ENCODE assay signal across 8 cellular contexts in genomic region chr19:13731147-13731964, GRCh38. TPM values are rescaled to one million over a fixed set of nuclear protein-coding genes. Genes with fewer than 3 reads are reported as not detected.
DNase-seq lines count a peak whose midpoint lies in the region; ATAC-seq and TF ChIP-seq lines count a peak whose summit lies in the region.

No MANE protein-coding gene starts in this region.

- H3K9me3 ChIP-seq in PC-3 (ENCODE audit: low read length) (no peaks in the 10 kb centered on the region), esophagus (ENCODE audit: control insufficient read depth in 2 of 2, insufficient read depth in 1 of 2, low read depth in 1 of 2, low read length in 1 of 2) (no peaks in the 10 kb centered on the region), mucosa of rectum (ENCODE audit: control insufficient read depth in 2 of 2, low read length in 2 of 2) (no peaks in the 10 kb centered on the region)

- peaks cover 7% of the 10 kb centered on the region for H3K79me2 ChIP-seq in PC-3 (ENCODE audit: low read length)

- no peak for TF ChIP-seq CTCF in PC-3 (conservative IDR thresholded peaks at IDR 0.05; ENCODE audit: low read depth, low read length)

- BruUV-seq in PC-3 (replicated peaks; lab: Mats Ljungman, UMichigan): TSS peak; percentile 97

- peaks cover 7% of the 10 kb centered on the region for H3F3A ChIP-seq in PC-3 (ENCODE audit: low read length, unreplicated experiment)

- H3K4me3 ChIP-seq in Jurkat, Clone E6-1 (ENCODE audit: low read length): peak overlapping the region; percentile 88
- peak overlapping the region; percentile 74 for H3K4me3 ChIP-seq in PC-3 (ENCODE audit: low read length)
- peak overlapping the region; percentile 54 to 57 for H3K4me3 ChIP-seq in esophagus (ENCODE audit: low read depth in 1 of 2, low read length in 2 of 2)
- peak overlapping the region; percentile 86 to 93 for H3K4me3 ChIP-seq in mucosa of rectum (ENCODE audit: low read length in 2 of 2)

- H3K4me1 ChIP-seq in PC-3 (ENCODE audit: insufficient read depth, low read length) (peaks cover 24% of the 10 kb centered on the region), esophagus (ENCODE audit: control insufficient read depth in 2 of 2, insufficient read depth in 2 of 2, low read length in 1 of 2) (peaks cover 0 to 3% of the 10 kb centered on the region in 2 donors), mucosa of rectum (ENCODE audit: control insufficient read depth in 2 of 2, insufficient read depth in 2 of 2, low read length in 2 of 2) (peaks cover 5 to 9% of the 10 kb centered on the region in 2 donors)

- H4K20me1 ChIP-seq in PC-3 (ENCODE audit: low read length): no peaks in the 10 kb centered on the region

- H3K9ac ChIP-seq in PC-3 (ENCODE audit: low read length) (peak overlapping the region; percentile 85), mucosa of rectum (ENCODE audit: low read depth in 1 of 2, low read length in 2 of 2) (peak overlapping the region; percentile 93 to 97)

- H3K27me3 Mint-ChIP-seq in activated T-cell treated with anti-CD3 and anti-CD28 coated beads, Interleukin-2, amount 50 U/mL, for 4 hours (ENCODE audit: low read depth): no peaks in the 10 kb centered on the region

- H2AFZ ChIP-seq in PC-3 (ENCODE audit: low read length): peak overlapping the region; percentile 84

- H3K27me3 ChIP-seq in PC-3 (ENCODE audit: low read length) (no peaks in the 10 kb centered on the region), esophagus (ENCODE audit: control insufficient read depth in 1 of 2, insufficient read depth in 2 of 2, low read length in 2 of 2) (no peaks in the 10 kb centered on the region), mucosa of rectum (ENCODE audit: control insufficient read depth in 2 of 2, insufficient read depth in 2 of 2, low read length in 2 of 2) (no peaks in the 10 kb centered on the region)

- CTCF ChIA-PET in PC-3 (lab: Charles Lee): interaction anchor here (0.6 kb wide), 1 partner anchor 14 kb away, joined by 3 read pairs; no protein-coding TSS in a partner anchor

- H3K9me3 Mint-ChIP-seq in activated T-cell treated with anti-CD3 and anti-CD28 coated beads, Interleukin-2, amount 50 U/mL, for 4 hours: no peaks in the 10 kb centered on the region

- H3K27ac ChIP-seq in PC-3 (ENCODE audit: low read length): peak overlapping the region; percentile 96
- H3K27ac ChIP-seq in esophagus (ENCODE audit: low read depth in 2 of 2, low read length in 1 of 2): peak overlapping the region; percentile 96 to 98
- H3K27ac ChIP-seq in mucosa of rectum (ENCODE audit: low read depth in 2 of 2, low read length in 2 of 2): peak overlapping the region; percentile 80 to 86

- ATAC-seq in GM21576 (IDR thresholded peaks at IDR 0.05; ENCODE audit: unreplicated experiment): peak; percentile 97
- peak; percentile 98 for ATAC-seq in PC-3
- ATAC-seq in activated T-cell treated with anti-CD3 and anti-CD28 coated beads, Interleukin-2, amount 50 U/mL, for 4 hours: peak; percentile 100

- no peaks in the 10 kb centered on the region for H3K9me2 ChIP-seq in PC-3 (replicated peaks; ENCODE audit: low read length)

- POLR2A ChIA-PET in PC-3 (lab: Charles Lee; ENCODE audit: unreplicated experiment): interaction anchor here (0.9 to 1.5 kb wide), 2 partner anchors 17 to 116 kb away, joined by 6 to 7 read pairs; a partner anchor contains a TSS

- H3K36me3 ChIP-seq in PC-3 (ENCODE audit: low read depth, low read length): no peaks in the 10 kb centered on the region
- no peaks in the 10 kb centered on the region for H3K36me3 ChIP-seq in esophagus (ENCODE audit: control insufficient read depth in 2 of 2, insufficient read depth in 2 of 2, low read length in 1 of 2)
- no peaks in the 10 kb centered on the region for H3K36me3 ChIP-seq in mucosa of rectum (ENCODE audit: control insufficient read depth in 2 of 2, insufficient read depth in 2 of 2, low read length in 2 of 2)

- intact Hi-C loops in PC-3 (cut with micrococcal nuclease): no loop called here

- H3K4me3 Mint-ChIP-seq in activated T-cell treated with anti-CD3 and anti-CD28 coated beads, Interleukin-2, amount 50 U/mL, for 4 hours: peak overlapping the region; percentile 87

- peak overlapping the region; percentile 96 for H3K4me2 ChIP-seq in PC-3 (ENCODE audit: low read length)

- no peaks in the 10 kb centered on the region for H3K36me3 Mint-ChIP-seq in activated T-cell treated with anti-CD3 and anti-CD28 coated beads, Interleukin-2, amount 50 U/mL, for 4 hours (ENCODE audit: insufficient read depth)

- DNase-seq in DMS114 treated with DMSO at 0.1 percent for 48 hours (lab: John Stamatoyannopoulos, UW; ENCODE audit: unreplicated experiment) (peak; percentile 76), PC-3 (peak; percentile 99)
- peak; percentile 83 for DNase-seq in Jurkat, Clone E6-1 (ENCODE audit: low read depth, low spot score)
- peak; percentile 91 for DNase-seq in activated T-cell treated with anti-CD3 and anti-CD28 coated beads, Interleukin-2, amount 50 U/mL, for 4 hours
- DNase-seq in stimulated activated CD8-positive, alpha-beta memory T cell treated with anti-CD3 and anti-CD28 coated beads, Interleukin-4, amount 100 ng/mL, for 4 hours (ENCODE audit: low read depth in 2 of 2, low spot score in 1 of 2): peak; percentile 83 to 91

- WGBS in esophagus, 2 donors: 0% methylated on average over 39 of the region's 39 CpGs

- peaks cover 24% of the 10 kb centered on the region for H3K4me1 Mint-ChIP-seq in activated T-cell treated with anti-CD3 and anti-CD28 coated beads, Interleukin-2, amount 50 U/mL, for 4 hours (ENCODE audit: low read depth)

RNA-seq across cellular contexts. Expression of gene MRI1, which starts 33.0 kb away (rescaled TPM):
- polyA plus RNA-seq in Jurkat, Clone E6-1 (2012; ENCODE audit: insufficient read depth, insufficient read length): 13.8 TPM
- total RNA-seq in PC-3 (2014; rRNA removed): 85.2 and 140 TPM in 2 replicates
- 10 to 100 TPM; 27.1 to 48.8 (median 33.7) TPM for total RNA-seq in activated T-cell treated with anti-CD3 and anti-CD28 coated beads, Interleukin-2, amount 50 U/mL, for 4 hours
- polyA plus RNA-seq in esophagus: 10 to 100 TPM; 17.7 to 28.9 TPM

RNA-seq across cellular contexts. Expression of gene C19orf53, which starts 42.9 kb away (rescaled TPM):
- 294 TPM for polyA plus RNA-seq in Jurkat, Clone E6-1 (2012; ENCODE audit: insufficient read depth, insufficient read length)
- 341 and 392 TPM in 2 replicates for total RNA-seq in PC-3 (2014; rRNA removed)
- total RNA-seq in activated T-cell treated with anti-CD3 and anti-CD28 coated beads, Interleukin-2, amount 50 U/mL, for 4 hours: 100 to 1,000 TPM; 158 to 181 (median 167) TPM
- 100 to 1,000 TPM; 135 to 174 TPM for polyA plus RNA-seq in esophagus

Comparison
In these comparisons a context has a peak if more than half of its experiments do, and no peak if none do; other contexts are left out.
1. Peak in every context shown above with its lines: DNase-seq, ATAC-seq, H3K4me3 ChIP-seq and H3K27ac ChIP-seq.